13 cellular contexts compared by ENCODE assay signal in the genomic region with DNA sequence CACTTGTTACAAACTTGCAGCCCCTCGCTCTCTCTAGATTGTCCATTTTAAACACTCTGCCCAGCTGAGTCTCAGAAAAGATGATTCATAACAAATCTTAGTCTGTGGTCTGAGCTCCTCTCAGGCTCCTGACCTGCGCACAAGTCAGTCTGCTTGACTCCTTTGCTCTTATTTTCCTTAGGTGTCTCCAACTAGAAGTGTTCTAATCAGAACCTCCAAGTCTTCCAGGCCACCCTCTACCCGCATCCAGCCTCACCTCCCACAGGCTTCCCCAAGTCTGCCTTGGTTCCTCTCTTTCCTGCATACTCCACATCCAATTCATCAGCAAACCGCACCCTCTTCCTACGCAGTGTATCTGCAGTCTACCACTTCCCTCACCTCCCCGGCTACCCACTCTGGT. TPM values are rescaled to one million over a fixed set of nuclear protein-coding genes. Genes with fewer than 3 reads are reported as not detected.
"Had no signal": no experiment of that assay in that cellular context is flagged by ENCODE, and none has a peak within 500 bp of the region (broad histone marks: within the 10 kb centered on the region; RNA-seq: fewer than 3 reads in every experiment).

No MANE protein-coding gene starts in this region.

- H3K9me3 ChIP-seq: uterus had no signal

- H3K4me3 Mint-ChIP-seq: activated CD4-positive, alpha-beta memory T cell treated with anti-CD3 and anti-CD28 coated beads for 36 hours; nephron progenitor cell had no signal

- ATAC-seq: activated naive CD4-positive, alpha-beta T cell treated with anti-CD3 and anti-CD28 coated beads, Interleukin-2, amount 50 U/mL, for 72 hours; left ventricle myocardium superior had no signal

- H3K27ac ChIP-seq: uterus had no signal

- DNase-seq: activated CD4-positive, alpha-beta memory T cell treated with anti-CD3 and anti-CD28 coated beads for 36 hours; amygdala; left ventricle myocardium superior; mesendoderm; nephron progenitor cell; stimulated activated CD4-positive, alpha-beta T cell treated with anti-CD3 and anti-CD28 coated beads, Interleukin-4, amount 100 ng/mL, for 1 hour; T-helper 2 cell; uterus had no signal

- FAIRE-seq: endothelial cell of umbilical vein, keratinocyte had no signal

- H3K4me3 ChIP-seq: uterus had no signal

- H3K27me3 Mint-ChIP-seq: activated CD4-positive, alpha-beta memory T cell treated with anti-CD3 and anti-CD28 coated beads for 36 hours had no signal

- H3K9me3 Mint-ChIP-seq: activated CD4-positive, alpha-beta memory T cell treated with anti-CD3 and anti-CD28 coated beads for 36 hours; activated naive CD4-positive, alpha-beta T cell treated with anti-CD3 and anti-CD28 coated beads, Interleukin-2, amount 50 U/mL, for 72 hours; activated T-helper 2 cell treated with anti-CD3 and anti-CD28 coated beads, Interferon-gamma antibody, Interleukin-2, Interleukin-4, amounts not matched to agents 10 μg/mL and 5 μg/mL and 100 μg/mL, durations not matched to agents 14 hours and 24 hours and 36 hours; nephron progenitor cell had no signal

- H3K36me3 Mint-ChIP-seq: activated CD4-positive, alpha-beta memory T cell treated with anti-CD3 and anti-CD28 coated beads for 36 hours; activated naive CD4-positive, alpha-beta T cell treated with anti-CD3 and anti-CD28 coated beads, Interleukin-2, amount 50 U/mL, for 72 hours had no signal

- H3K4me1 ChIP-seq: uterus had no signal

RNA-seq across cellular contexts. Expression of gene BDKRB2, which starts 42.4 kb away (rescaled TPM):
- total RNA-seq: activated T-helper 2 cell treated with anti-CD3 and anti-CD28 coated beads, Interferon-gamma antibody, Interleukin-2, Interleukin-4, amounts not matched to agents 10 μg/mL and 5 μg/mL and 100 μg/mL, durations not matched to agents 14 hours and 24 hours and 36 hours; pulmonary artery endothelial cell had no signal
